Comparison of ENCODE assay signal across 10 cellular contexts in the genomic region with DNA sequence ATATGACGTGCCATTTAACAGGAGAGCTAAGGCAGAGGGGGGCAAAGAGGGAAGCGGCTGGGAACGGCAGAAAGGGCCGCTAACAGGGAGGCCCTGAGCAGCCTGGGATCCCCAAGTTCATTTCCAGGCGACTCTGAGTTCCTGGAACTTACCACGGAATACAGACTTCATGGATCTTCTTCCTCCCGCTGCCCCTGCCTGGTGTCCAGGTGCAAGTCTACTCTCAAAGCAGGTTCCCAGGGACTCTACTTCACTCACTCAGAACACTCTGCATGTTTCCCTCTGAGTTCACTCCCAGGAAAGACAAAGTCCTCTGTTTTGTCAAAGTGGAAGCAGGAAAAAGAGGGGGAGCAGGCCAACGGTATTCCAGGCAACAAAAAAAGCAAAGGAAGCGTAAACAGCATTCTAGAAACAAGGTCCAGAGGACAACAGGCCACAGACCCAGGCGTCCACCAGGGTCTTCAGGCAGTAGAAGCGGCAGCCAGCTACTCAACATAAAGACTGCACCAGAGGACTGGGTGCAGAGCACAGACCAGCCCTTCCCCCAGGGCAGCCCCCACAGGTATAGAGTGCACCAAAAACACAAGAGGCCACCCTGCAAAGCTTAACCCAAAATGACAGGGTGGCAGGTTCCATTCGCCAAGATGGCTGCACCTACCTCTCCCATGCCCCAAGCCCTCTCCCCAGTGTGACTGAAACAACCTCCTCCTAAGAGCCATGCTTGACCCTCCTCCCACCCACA. TPM values are rescaled to one million over a fixed set of nuclear protein-coding genes. Genes with fewer than 3 reads are reported as not detected.
DNase-seq lines count a peak whose midpoint lies in the region; ATAC-seq and TF ChIP-seq lines count a peak whose summit lies in the region.
"Had no signal": no experiment of that assay in that cellular context is flagged by ENCODE, and none has a peak within 500 bp of the region (broad histone marks: within the 10 kb centered on the region; RNA-seq: fewer than 3 reads in every experiment).

No MANE protein-coding gene starts in this region.

- TF ChIP-seq CTCF in brain (conservative IDR thresholded peaks at IDR 0.05) (no peak), mesothelial cell of epicardium (IDR thresholded peaks at IDR 0.05; ENCODE audit: unreplicated experiment) (no peak), upper lobe of left lung (IDR thresholded peaks at IDR 0.05) (no peak)

- H3K4me1 Mint-ChIP-seq in brain (peaks cover 61% of the 10 kb centered on the region), mesothelial cell of epicardium (peaks cover 39% of the 10 kb centered on the region)

- peak overlapping the region; percentile 55 to 93 (median 83) for H3K27ac ChIP-seq in upper lobe of left lung

- no peaks in the 10 kb centered on the region for H3K27me3 ChIP-seq in upper lobe of left lung
- H3K27me3 ChIP-seq: BE2C, tibial nerve had no signal

- peaks cover 29 to 44% (median 35%) of the 10 kb centered on the region in 4 donors for H3K4me1 ChIP-seq in upper lobe of left lung

- no peak for TF ChIP-seq POLR2A in upper lobe of left lung (IDR thresholded peaks at IDR 0.05)

- H3K4me3 Mint-ChIP-seq in brain (peak overlapping the region; percentile 65 to 92 (median 85)), mesothelial cell of epicardium (peak overlapping the region; percentile 44)

- H3K4me3 ChIP-seq in upper lobe of left lung: peak overlapping the region in 2 of 4 donors; percentile 91 to 99

- DNase-seq in cardiac septum (ENCODE audit: low spot score) (peak; percentile 33), Right ventricle myocardium inferior (ENCODE audit: missing footprints) (no peak), mesothelial cell of epicardium (ENCODE audit: low spot score in 2 of 2, unreplicated experiment in 2 of 2) (no peak), upper lobe of left lung (peak in 1 of 2 donors; percentile 1), hypothalamus (lab: John Stamatoyannopoulos, UW) (no peak)
- no peak for DNase-seq in stimulated activated CD4-positive, alpha-beta T cell treated with anti-CD3 and anti-CD28 coated beads, Interleukin-2, amount 100 ng/mL, for 24 hours
- DNase-seq: BE2C had no signal

- peaks cover 66% of the 10 kb centered on the region for H3K36me3 Mint-ChIP-seq in brain
- peaks cover 29% of the 10 kb centered on the region for H3K36me3 Mint-ChIP-seq in mesothelial cell of epicardium

- intact Hi-C loops in cardiac septum (cut with DNase I): no loop called here
- intact Hi-C loops in Right ventricle myocardium inferior (cut with DNase I): loop anchor here (2.0 kb wide), 1 partner anchor 33 kb away; no protein-coding TSS in a partner anchor

- 64 to 75% methylated on average over 12 of the region's 12 CpGs for WGBS in upper lobe of left lung, 2 donors

- peaks cover 4% of the 10 kb centered on the region for H3K27me3 Mint-ChIP-seq in brain
- H3K27me3 Mint-ChIP-seq in mesothelial cell of epicardium (ENCODE audit: low read depth): no peaks in the 10 kb centered on the region

- TF ChIP-seq EP300 in upper lobe of left lung (IDR thresholded peaks at IDR 0.05): no peak

- H3K9me3 Mint-ChIP-seq in brain: peaks cover 3 to 29% (median 24%) of the 10 kb centered on the region in 5 experiments
- H3K9me3 Mint-ChIP-seq in mesothelial cell of epicardium: peaks cover 26% of the 10 kb centered on the region

- no peaks in the 10 kb centered on the region for H3K36me3 ChIP-seq in upper lobe of left lung

- H3K27ac Mint-ChIP-seq in brain (peak overlapping the region in 4 of 5 experiments; percentile 30 to 74 (median 54)), mesothelial cell of epicardium (peak overlapping the region; percentile 35)

- H3K9me3 ChIP-seq in upper lobe of left lung: no peaks in the 10 kb centered on the region
- H3K9me3 ChIP-seq: tibial nerve had no signal

- ATAC-seq in Right ventricle myocardium inferior: no peak
- ATAC-seq in upper lobe of left lung (ENCODE audit: low FRiP score in 2 of 2): no peak
- ATAC-seq in GM21360 (IDR thresholded peaks at IDR 0.05; ENCODE audit: unreplicated experiment): no peak

RNA-seq across cellular contexts. Expression of gene MIER2, which starts 3.0 kb away (rescaled TPM):
- total RNA-seq in cardiac septum (21.8 TPM), Right ventricle myocardium inferior (16.3 TPM), mesothelial cell of epicardium (47.1 to 50.5 TPM (median 47.6 TPM) in 3 replicates), upper lobe of left lung (10 to 100 TPM; 16.4 to 64.8 (median 31.7) TPM)
- 35.0 TPM for polyA plus RNA-seq in brain (ENCODE audit: insufficient read depth, low read depth, low replicate concordance)

RNA-seq across cellular contexts. Expression of gene PLPP2, which starts 50.4 kb away (rescaled TPM):
- total RNA-seq in cardiac septum (0.81 TPM), Right ventricle myocardium inferior (0.76 TPM), mesothelial cell of epicardium (8.0 to 8.8 TPM (median 8.4 TPM) in 3 replicates), upper lobe of left lung (10 to 100 TPM in 4 of 6 donors, 1 to 10 TPM in 2; 7.1 to 50.1 (median 16.7) TPM)
- 90.8 TPM for polyA plus RNA-seq in brain (ENCODE audit: insufficient read depth, low read depth, low replicate concordance)
